15 cellular contexts compared by ENCODE assay signal in genomic region chr10:3091921-3092320, GRCh38. TPM values are rescaled to one million over a fixed set of nuclear protein-coding genes. Genes with fewer than 3 reads are reported as not detected.
DNase-seq lines count a peak whose midpoint lies in the region; ATAC-seq and TF ChIP-seq lines count a peak whose summit lies in the region.
"Had no signal": no experiment of that assay in that cellular context is flagged by ENCODE, and none has a peak within 500 bp of the region (broad histone marks: within the 10 kb centered on the region; RNA-seq: fewer than 3 reads in every experiment).

No MANE protein-coding gene starts in this region.

- H3F3A ChIP-seq in smooth muscle cell (ENCODE audit: low read depth) = peaks cover 32% of the 10 kb centered on the region

- peaks cover 30% of the 10 kb centered on the region for H3K4me1 ChIP-seq in fibroblast of lung (ENCODE audit: control insufficient read depth, extremely low read depth, insufficient read depth, low read length)
- peaks cover 31% of the 10 kb centered on the region for H3K4me1 ChIP-seq in smooth muscle cell (ENCODE audit: low read depth)

- H3K79me2 ChIP-seq in fibroblast of lung (ENCODE audit: control insufficient read depth, insufficient read depth, low read length) (peaks cover 60% of the 10 kb centered on the region), smooth muscle cell (ENCODE audit: low read depth) (peaks cover 54% of the 10 kb centered on the region)

- CTCF ChIA-PET in activated CD4-positive, alpha-beta memory T cell treated with anti-CD3 and anti-CD28 coated beads, Interleukin-2, amount 10 ng/mL, durations not matched to agents 7 days and 5 days (lab: Charles Lee) = interaction anchor here (0.6 to 2.2 kb wide), 6 partner anchors 22 to 555 kb away, joined by 3 to 6 read pairs (median 4); no protein-coding TSS in a partner anchor
- CTCF ChIA-PET in activated CD4-positive, alpha-beta memory T cell treated with anti-CD3 and anti-CD28 coated beads for 36 hours (lab: Charles Lee) = interaction anchor here (1.4 to 2.9 kb wide), 2 partner anchors 21 to 144 kb away, joined by 4 to 11 read pairs; no protein-coding TSS in a partner anchor

- H3K9me3 Mint-ChIP-seq in activated CD4-positive, alpha-beta memory T cell treated with anti-CD3 and anti-CD28 coated beads, Interleukin-2, amount 10 ng/mL, durations not matched to agents 7 days and 5 days = no peaks in the 10 kb centered on the region
- H3K9me3 Mint-ChIP-seq in activated CD4-positive, alpha-beta memory T cell treated with anti-CD3 and anti-CD28 coated beads for 36 hours = no peaks in the 10 kb centered on the region
- no peaks in the 10 kb centered on the region for H3K9me3 Mint-ChIP-seq in activated T-helper 1 cell treated with anti-CD3 and anti-CD28 coated beads, Interleukin-12 subunit alpha, Interleukin-12 subunit beta, Interleukin-2, Interleukin-4 antibody, amounts not matched to agents 30 ng/mL and 10 ng/mL and 1 ng/mL, durations not matched to agents 14 hours and 24 hours and 36 hours
- H3K9me3 Mint-ChIP-seq: activated B cell treated with CpG ODN at 0.5 μM for 24 hours; activated T-cell treated with anti-CD3 and anti-CD28 coated beads, Interleukin-2, amount 50 U/mL, for 4 hours had no signal

- no peaks in the 10 kb centered on the region for H3K27me3 Mint-ChIP-seq in activated CD4-positive, alpha-beta memory T cell treated with anti-CD3 and anti-CD28 coated beads, Interleukin-2, amount 10 ng/mL, durations not matched to agents 7 days and 5 days
- no peaks in the 10 kb centered on the region for H3K27me3 Mint-ChIP-seq in activated CD4-positive, alpha-beta memory T cell treated with anti-CD3 and anti-CD28 coated beads for 36 hours
- no peaks in the 10 kb centered on the region for H3K27me3 Mint-ChIP-seq in activated T-helper 1 cell treated with anti-CD3 and anti-CD28 coated beads, Interleukin-12 subunit alpha, Interleukin-12 subunit beta, Interleukin-2, Interleukin-4 antibody, amounts not matched to agents 30 ng/mL and 10 ng/mL and 1 ng/mL, durations not matched to agents 14 hours and 24 hours and 36 hours (ENCODE audit: insufficient read depth)
- H3K27me3 Mint-ChIP-seq: activated B cell treated with CpG ODN at 0.5 μM for 24 hours had no signal

- POLR2A ChIA-PET in activated CD4-positive, alpha-beta memory T cell treated with anti-CD3 and anti-CD28 coated beads, Interleukin-2, amount 10 ng/mL, durations not matched to agents 7 days and 5 days (lab: Charles Lee) = interaction anchor here (0.8 to 4.0 kb wide), 7 partner anchors 9 to 81 kb away, joined by 3 to 51 read pairs (median 5); partner anchors contain the start of genes PFKP and PITRM1
- POLR2A ChIA-PET in activated CD4-positive, alpha-beta memory T cell treated with anti-CD3 and anti-CD28 coated beads for 36 hours (lab: Charles Lee) = interaction anchor here (1.4 to 2.6 kb wide), 4 partner anchors 20 to 143 kb away, joined by 4 to 16 read pairs (median 9); partner anchors contain the start of gene PITRM1

- H3K4me1 Mint-ChIP-seq in activated CD4-positive, alpha-beta memory T cell treated with anti-CD3 and anti-CD28 coated beads, Interleukin-2, amount 10 ng/mL, durations not matched to agents 7 days and 5 days = peaks cover 76% of the 10 kb centered on the region
- peaks cover 67% of the 10 kb centered on the region for H3K4me1 Mint-ChIP-seq in activated CD4-positive, alpha-beta memory T cell treated with anti-CD3 and anti-CD28 coated beads for 36 hours (ENCODE audit: low read depth)
- peaks cover 66% of the 10 kb centered on the region for H3K4me1 Mint-ChIP-seq in activated T-helper 1 cell treated with anti-CD3 and anti-CD28 coated beads, Interleukin-12 subunit alpha, Interleukin-12 subunit beta, Interleukin-2, Interleukin-4 antibody, amounts not matched to agents 30 ng/mL and 10 ng/mL and 1 ng/mL, durations not matched to agents 14 hours and 24 hours and 36 hours (ENCODE audit: low read depth)

- H3K27ac ChIP-seq in fibroblast of lung (ENCODE audit: insufficient read depth, low read length) = peak overlapping the region; percentile 71
- H3K27ac ChIP-seq in smooth muscle cell (ENCODE audit: low read depth) = peak overlapping the region; percentile 99
- H3K27ac ChIP-seq in coronary artery = peak overlapping the region in 1 of 2 donors; percentile 59

- 96% methylated on average over 5 of the region's 5 CpGs for WGBS in smooth muscle cell (ENCODE audit: low lambda C conversion rate)

- DNase-seq in activated CD4-positive, alpha-beta memory T cell treated with anti-CD3 and anti-CD28 coated beads, Interleukin-2, amount 10 ng/mL, durations not matched to agents 7 days and 5 days = no peak
- DNase-seq in activated CD4-positive, alpha-beta memory T cell treated with anti-CD3 and anti-CD28 coated beads for 36 hours = no peak
- DNase-seq in activated T-helper 1 cell treated with anti-CD3 and anti-CD28 coated beads, Interleukin-12 subunit alpha, Interleukin-12 subunit beta, Interleukin-2, Interleukin-4 antibody, amounts not matched to agents 30 ng/mL and 10 ng/mL and 1 ng/mL, durations not matched to agents 14 hours and 24 hours and 36 hours (ENCODE audit: low spot score) = no peak
- DNase-seq in fibroblast of lung (ENCODE audit: low read depth in 2 of 2) (no peak), smooth muscle cell (lab: John Stamatoyannopoulos, UW; ENCODE audit: unreplicated experiment) (no peak), UCSD-AML1 (lab: John Stamatoyannopoulos, UW; ENCODE audit: unreplicated experiment) (no peak), coronary artery (ENCODE audit: low spot score) (no peak)
- DNase-seq: activated B cell treated with CpG ODN at 0.5 μM for 24 hours; activated T-cell treated with anti-CD3 and anti-CD28 coated beads, Interleukin-2, amount 50 U/mL, for 4 hours; hippocampal formation; NCI-H1105 treated with DMSO at 0.1 percent for 48 hours had no signal

- H2AFZ ChIP-seq in fibroblast of lung (ENCODE audit: low read length) (no peak overlapping the region), smooth muscle cell (ENCODE audit: low read depth) (no peak overlapping the region)

- peak overlapping the region; percentile 89 for H3K27ac Mint-ChIP-seq in activated CD4-positive, alpha-beta memory T cell treated with anti-CD3 and anti-CD28 coated beads, Interleukin-2, amount 10 ng/mL, durations not matched to agents 7 days and 5 days
- no peak overlapping the region for H3K27ac Mint-ChIP-seq in activated CD4-positive, alpha-beta memory T cell treated with anti-CD3 and anti-CD28 coated beads for 36 hours
- H3K27ac Mint-ChIP-seq in activated T-helper 1 cell treated with anti-CD3 and anti-CD28 coated beads, Interleukin-12 subunit alpha, Interleukin-12 subunit beta, Interleukin-2, Interleukin-4 antibody, amounts not matched to agents 30 ng/mL and 10 ng/mL and 1 ng/mL, durations not matched to agents 14 hours and 24 hours and 36 hours = peak overlapping the region; percentile 83
- H3K27ac Mint-ChIP-seq: activated B cell treated with CpG ODN at 0.5 μM for 24 hours had no signal

- TF ChIP-seq CTCF in fibroblast of lung (conservative IDR thresholded peaks at IDR 0.05 in 1 of 2, IDR thresholded peaks at IDR 0.05 in 1 of 2; ENCODE audit: low read depth in 1 of 2, low read length in 2 of 2) (no peak), smooth muscle cell (IDR thresholded peaks at IDR 0.05; ENCODE audit: borderline replicate concordance, insufficient read depth, poor library complexity, severe bottlenecking) (no peak), coronary artery (IDR thresholded peaks at IDR 0.05) (no peak)

- no peak overlapping the region for H3K9ac ChIP-seq in fibroblast of lung (ENCODE audit: insufficient read depth, low read length)
- H3K9ac ChIP-seq in smooth muscle cell (ENCODE audit: low read depth) = no peak overlapping the region

- ATAC-seq in HG02870 (IDR thresholded peaks at IDR 0.05; ENCODE audit: unreplicated experiment) = no peak
- ATAC-seq: K562, sciatic nerve had no signal

- H3K4me3 Mint-ChIP-seq in activated CD4-positive, alpha-beta memory T cell treated with anti-CD3 and anti-CD28 coated beads, Interleukin-2, amount 10 ng/mL, durations not matched to agents 7 days and 5 days = no peak overlapping the region
- no peak overlapping the region for H3K4me3 Mint-ChIP-seq in activated CD4-positive, alpha-beta memory T cell treated with anti-CD3 and anti-CD28 coated beads for 36 hours
- peak overlapping the region; percentile 21 for H3K4me3 Mint-ChIP-seq in activated T-helper 1 cell treated with anti-CD3 and anti-CD28 coated beads, Interleukin-12 subunit alpha, Interleukin-12 subunit beta, Interleukin-2, Interleukin-4 antibody, amounts not matched to agents 30 ng/mL and 10 ng/mL and 1 ng/mL, durations not matched to agents 14 hours and 24 hours and 36 hours
- H3K4me3 Mint-ChIP-seq: activated B cell treated with CpG ODN at 0.5 μM for 24 hours had no signal

- no peaks in the 10 kb centered on the region for H3K27me3 ChIP-seq in fibroblast of lung (ENCODE audit: control insufficient read depth, insufficient read depth, low read length)
- H3K27me3 ChIP-seq in smooth muscle cell (ENCODE audit: low read depth) = no peaks in the 10 kb centered on the region

- peaks cover 53% of the 10 kb centered on the region for H3K36me3 Mint-ChIP-seq in activated CD4-positive, alpha-beta memory T cell treated with anti-CD3 and anti-CD28 coated beads, Interleukin-2, amount 10 ng/mL, durations not matched to agents 7 days and 5 days (ENCODE audit: low read depth)
- H3K36me3 Mint-ChIP-seq in activated CD4-positive, alpha-beta memory T cell treated with anti-CD3 and anti-CD28 coated beads for 36 hours = peaks cover 47% of the 10 kb centered on the region
- H3K36me3 Mint-ChIP-seq in activated T-helper 1 cell treated with anti-CD3 and anti-CD28 coated beads, Interleukin-12 subunit alpha, Interleukin-12 subunit beta, Interleukin-2, Interleukin-4 antibody, amounts not matched to agents 30 ng/mL and 10 ng/mL and 1 ng/mL, durations not matched to agents 14 hours and 24 hours and 36 hours (ENCODE audit: low read depth) = peaks cover 48% of the 10 kb centered on the region

- H3K4me2 ChIP-seq in fibroblast of lung (ENCODE audit: extremely low read depth, insufficient read depth, low read length) = no peak overlapping the region
- peak overlapping the region; percentile 12 for H3K4me2 ChIP-seq in smooth muscle cell

- no peaks in the 10 kb centered on the region for H3K9me3 ChIP-seq in fibroblast of lung (ENCODE audit: control insufficient read depth, insufficient read depth, low read depth, low read length)
- H3K9me3 ChIP-seq in smooth muscle cell (replicated peaks; ENCODE audit: low read depth) = no peaks in the 10 kb centered on the region
- H3K9me3 ChIP-seq: HAP-1 had no signal

- H3K4me3 ChIP-seq in fibroblast of lung (replicated peaks in 1 of 4; ENCODE audit: control extremely low read depth in 1 of 4, insufficient read depth in 1 of 4, low read depth in 3 of 4, low read length in 4 of 4) = no peak overlapping the region
- H3K4me3 ChIP-seq in smooth muscle cell = no peak overlapping the region
- no peak overlapping the region for H3K4me3 ChIP-seq in coronary artery
- H3K4me3 ChIP-seq: HAP-1, K562 had no signal

- intact Hi-C loops in activated CD4-positive, alpha-beta memory T cell treated with anti-CD3 and anti-CD28 coated beads for 36 hours (cut with micrococcal nuclease) = loop anchor here (1.0 kb wide), 2 partner anchors 24 to 142 kb away; no protein-coding TSS in a partner anchor
- intact Hi-C loops in activated T-helper 1 cell treated with anti-CD3 and anti-CD28 coated beads, Interleukin-12 subunit alpha, Interleukin-12 subunit beta, Interleukin-2, Interleukin-4 antibody, amounts not matched to agents 30 ng/mL and 10 ng/mL and 1 ng/mL, durations not matched to agents 14 hours and 24 hours and 36 hours (cut with micrococcal nuclease) = loop anchor here (10.0 kb wide), 3 partner anchors 943 to 1563 kb away; no protein-coding TSS in a partner anchor

- H4K20me1 ChIP-seq in fibroblast of lung (ENCODE audit: control insufficient read depth, extremely low read depth, insufficient read depth, low read length) = no peaks in the 10 kb centered on the region
- peaks cover 6% of the 10 kb centered on the region for H4K20me1 ChIP-seq in smooth muscle cell (ENCODE audit: low read depth)

- H3K36me3 ChIP-seq in fibroblast of lung (ENCODE audit: control insufficient read depth, insufficient read depth, low read length) (peaks cover 5% of the 10 kb centered on the region), smooth muscle cell (ENCODE audit: low read depth) (no peaks in the 10 kb centered on the region)

RNA-seq across cellular contexts. Expression of gene PFKP, which starts 24.6 kb away (rescaled TPM):
- 100 to 1,000 TPM; 214 to 215 TPM for total RNA-seq in activated CD4-positive, alpha-beta memory T cell treated with anti-CD3 and anti-CD28 coated beads, Interleukin-2, amount 10 ng/mL, durations not matched to agents 7 days and 5 days
- 100 to 1,000 TPM; 175 to 176 TPM for total RNA-seq in activated CD4-positive, alpha-beta memory T cell treated with anti-CD3 and anti-CD28 coated beads for 36 hours
- total RNA-seq in activated T-helper 1 cell treated with anti-CD3 and anti-CD28 coated beads, Interleukin-12 subunit alpha, Interleukin-12 subunit beta, Interleukin-2, Interleukin-4 antibody, amounts not matched to agents 30 ng/mL and 10 ng/mL and 1 ng/mL, durations not matched to agents 14 hours and 24 hours and 36 hours = 264 and 267 TPM in 2 replicates
- total RNA-seq in fibroblast of lung (79.1 and 90.3 TPM in 2 replicates), smooth muscle cell (178 and 183 TPM in 2 replicates)
- polyA plus RNA-seq in fibroblast of lung (74.3 and 79.0 TPM in 2 replicates), smooth muscle cell (203 and 251 TPM in 2 replicates)
- polyA plus RNA-seq in fibroblast of lung (2012) = 149 and 151 TPM in 2 replicates
- polyA minus RNA-seq in fibroblast of lung (ENCODE audit: low replicate concordance) = 103 and 104 TPM in 2 replicates
